ENCODE assay signal across 8 cellular contexts in genomic region chr16:4298761-4299522, GRCh38. TPM values are rescaled to one million over a fixed set of nuclear protein-coding genes. Genes with fewer than 3 reads are reported as not detected.
DNase-seq lines count a peak whose midpoint lies in the region; ATAC-seq and TF ChIP-seq lines count a peak whose summit lies in the region.

No MANE protein-coding gene starts in this region.

- BruUV-seq in Calu3 (replicated peaks; lab: Mats Ljungman, UMichigan) (TSS peak; percentile 43), Panc1 (replicated peaks; lab: Mats Ljungman, UMichigan) (no TSS peak)

- peak overlapping the region in 1 of 2 experiments; percentile 26; a peak in 1 of 4 replicates for H3K4me3 ChIP-seq in Panc1 (ENCODE audit: low read depth in 2 of 2, low read length in 2 of 2)
- peak overlapping the region; percentile 5 for H3K4me3 ChIP-seq in fibroblast of mammary gland (ENCODE audit: control insufficient read depth, low read depth, low read length)

- TF ChIP-seq CTCF in Calu3 (IDR thresholded peaks at IDR 0.05; ENCODE audit: unreplicated experiment) (no peak), Panc1 (IDR thresholded peaks at IDR 0.05) (no peak), fibroblast of mammary gland (conservative IDR thresholded peaks at IDR 0.05; ENCODE audit: control insufficient read depth, insufficient read depth, low read depth, low read length) (no peak)

- no peaks in the 10 kb centered on the region for H3K9me3 Mint-ChIP-seq in Calu3 (ENCODE audit: low read depth, unreplicated experiment)
- H3K9me3 Mint-ChIP-seq in immature natural killer cell = no peaks in the 10 kb centered on the region

- H3K27ac ChIP-seq in Panc1 (ENCODE audit: low read length) = peak overlapping the region; percentile 72

- no peaks in the 10 kb centered on the region for H3K36me3 ChIP-seq in Panc1 (ENCODE audit: control insufficient read depth, insufficient read depth, low read length)

- H3K4me1 ChIP-seq in Panc1 (ENCODE audit: control insufficient read depth, insufficient read depth, low read length) = peaks cover 23% of the 10 kb centered on the region

- H3K9me3 ChIP-seq in Panc1 (ENCODE audit: control insufficient read depth, insufficient read depth, low read depth, low read length) = no peaks in the 10 kb centered on the region

- H3K4me1 Mint-ChIP-seq in Calu3 (ENCODE audit: low read depth, unreplicated experiment) (peaks cover 24% of the 10 kb centered on the region), immature natural killer cell (no peaks in the 10 kb centered on the region)

- ATAC-seq in Panc1 (peak; percentile 95), HG03439 (IDR thresholded peaks at IDR 0.05; ENCODE audit: unreplicated experiment) (no peak), GM19351 (IDR thresholded peaks at IDR 0.05; ENCODE audit: unreplicated experiment) (no peak)

- no peaks in the 10 kb centered on the region for H3K27me3 ChIP-seq in Panc1 (ENCODE audit: control insufficient read depth, insufficient read depth, low read length)

- peak overlapping the region; percentile 89 for H3K27ac Mint-ChIP-seq in Calu3 (ENCODE audit: unreplicated experiment)
- no peak overlapping the region for H3K27ac Mint-ChIP-seq in immature natural killer cell

- DNase-seq in Calu3 = peak; percentile 97
- peak; percentile 76 for DNase-seq in Panc1 (ENCODE audit: low read depth, low spot score)
- peak; percentile 91 for DNase-seq in fibroblast of mammary gland (ENCODE audit: low read depth)
- DNase-seq in non-pigmented ciliary epithelial cell (ENCODE audit: low read depth) = peak; percentile 76
- DNase-seq in activated CD4-positive, alpha-beta T cell treated with anti-CD3 and anti-CD28 coated beads, Interleukin-2, amount 50 U/mL, for 4 hours = no peak
- no peak for DNase-seq in immature natural killer cell

- H3K36me3 Mint-ChIP-seq in Calu3 (ENCODE audit: insufficient read depth, unreplicated experiment) (peaks cover 14% of the 10 kb centered on the region), immature natural killer cell (peaks cover 0 to 7% (median 0%) of the 10 kb centered on the region in 3 donors)

- in situ Hi-C loops in Panc1 (cut with HindIII; ENCODE audit: low pct_unique_long_range_greater_than_20kb, low sequenced_read_pairs) = no loop called here

- CTCF ChIA-PET in Calu3 (lab: Charles Lee) = interaction anchor here (0.5 to 3.1 kb wide), 16 partner anchors 8 to 883 kb away, joined by 3 to 10 read pairs (median 6); no protein-coding TSS in a partner anchor
- CTCF ChIA-PET in Panc1 (lab: Charles Lee) = interaction anchor here (0.6 to 2.6 kb wide), 2 partner anchors 11 to 26 kb away, joined by 6 to 7 read pairs; no protein-coding TSS in a partner anchor

- intact Hi-C loops in Calu3 (cut with micrococcal nuclease; ENCODE audit: unreplicated experiment) = no loop called here
- intact Hi-C loops in Panc1 (cut with micrococcal nuclease; ENCODE audit: unreplicated experiment) = no loop called here

- POLR2A ChIA-PET in Panc1 (lab: Charles Lee) = no interaction called here

- H3K27me3 Mint-ChIP-seq in Calu3 (ENCODE audit: unreplicated experiment) = no peaks in the 10 kb centered on the region
- H3K27me3 Mint-ChIP-seq in immature natural killer cell (ENCODE audit: low read depth in 3 of 3) = no peaks in the 10 kb centered on the region

- H3K4me3 Mint-ChIP-seq in Calu3 (ENCODE audit: low read depth, unreplicated experiment) (peak overlapping the region; percentile 55), immature natural killer cell (no peak overlapping the region)

RNA-seq across cellular contexts. Expression of gene GLIS2, which starts 16.9 kb away (rescaled TPM):
- 22.1 and 24.5 TPM in 2 replicates for total RNA-seq in Calu3 (2022)
- total RNA-seq in Panc1 (2021; ENCODE audit: unreplicated experiment) = 87.3 TPM
- polyA plus RNA-seq in Panc1 (2012; ENCODE audit: insufficient read length) = 78.7 TPM
- not detected for polyA plus RNA-seq in immature natural killer cell

RNA-seq across cellular contexts. Expression of gene TFAP4, which starts 26.1 kb away (rescaled TPM):
- 31.4 and 31.9 TPM in 2 replicates for total RNA-seq in Calu3 (2022)
- total RNA-seq in Panc1 (2021; ENCODE audit: unreplicated experiment) = 11.1 TPM
- 18.7 TPM for polyA plus RNA-seq in Panc1 (2012; ENCODE audit: insufficient read length)
- polyA plus RNA-seq in immature natural killer cell = under 1 TPM; 0.16 to 0.69 (median 0.41) TPM

RNA-seq across cellular contexts. Expression of gene PAM16, which starts 52.2 kb away (rescaled TPM):
- total RNA-seq in Calu3 (2022) = 72.7 and 85.3 TPM in 2 replicates
- 104 TPM for total RNA-seq in Panc1 (2021; ENCODE audit: unreplicated experiment)
- polyA plus RNA-seq in Panc1 (2012; ENCODE audit: insufficient read length) = 105 TPM
- polyA plus RNA-seq in immature natural killer cell = 10 to 100 TPM; 32.9 to 61.6 (median 36.3) TPM

RNA-seq across cellular contexts. Expression of gene SRL, which starts 57.1 kb away (rescaled TPM):
- 0.12 TPM in 1 of 2 replicates, not detected in the other for total RNA-seq in Calu3 (2022)
- total RNA-seq in Panc1 (2021; ENCODE audit: unreplicated experiment) = not detected
- polyA plus RNA-seq in Panc1 (2012; ENCODE audit: insufficient read length) = not detected
- polyA plus RNA-seq in immature natural killer cell = not detected

Comparison
In these comparisons a context has a peak if more than half of its experiments do, and no peak if none do; other contexts are left out.
1. DNase-seq: peak in Calu3 (single experiment), Panc1 (single experiment), fibroblast of mammary gland (single experiment) and non-pigmented ciliary epithelial cell (single experiment); none in activated CD4-positive, alpha-beta T cell treated with anti-CD3 and anti-CD28 coated beads, Interleukin-2, amount 50 U/mL, for 4 hours (0 of 2) and immature natural killer cell (0 of 3).